ENCODE assay signal across 8 cellular contexts in genomic region chr1:43980255-43981134, GRCh38. TPM values are rescaled to one million over a fixed set of nuclear protein-coding genes. Genes with fewer than 3 reads are reported as not detected.
DNase-seq lines count a peak whose midpoint lies in the region; ATAC-seq, FAIRE-seq and TF ChIP-seq lines count a peak whose summit lies in the region.

No MANE protein-coding gene starts in this region.

- H3K27ac ChIP-seq in BLaER1 treated with 17β-estradiol and CSF1 and Interleukin-3, amounts not matched to agents 10 nM and 100 nM = peak overlapping the region in 8 of 11 experiments; percentile 84 to 94 (median 89); a peak in 16 of 22 replicates
- no peak overlapping the region for H3K27ac ChIP-seq in MM.1S (ENCODE audit: low read length)

- H3K4me1 Mint-ChIP-seq in natural killer cell treated with Interleukin-12 subunit alpha and Interleukin-12 subunit beta and Interleukin-15 and Interleukin-18, amount 100 ng/mL, for 72 hours (ENCODE audit: low read depth in 2 of 2) = peaks cover 37 to 38% of the 10 kb centered on the region in 2 donors

- H3K9me3 ChIP-seq in BLaER1 treated with 17β-estradiol and CSF1 and Interleukin-3, amounts not matched to agents 10 nM and 100 nM (replicated peaks in 1 of 11) = no peaks in the 10 kb centered on the region
- no peaks in the 10 kb centered on the region for H3K9me3 ChIP-seq in MM.1S (replicated peaks; ENCODE audit: insufficient read depth, low read length)

- peaks cover 33 to 71% (median 60%) of the 10 kb centered on the region in 11 experiments for H3K36me3 ChIP-seq in BLaER1 treated with 17β-estradiol and CSF1 and Interleukin-3, amounts not matched to agents 10 nM and 100 nM
- H3K36me3 ChIP-seq in MM.1S (replicated peaks; ENCODE audit: insufficient read depth, low read length) = 0 out of 2 replicates have a peak, but pooled peaks cover 3% of the 10 kb centered on the region

- peak overlapping the region; percentile 89 to 100 (median 98) for H3K4me2 ChIP-seq in BLaER1 treated with 17β-estradiol and CSF1 and Interleukin-3, amounts not matched to agents 10 nM and 100 nM
- peak overlapping the region; percentile 93 for H3K4me2 ChIP-seq in MM.1S (ENCODE audit: low read depth, low read length)

- peak overlapping the region; percentile 93 for H3K4me3 Mint-ChIP-seq in natural killer cell treated with Interleukin-12 subunit alpha and Interleukin-12 subunit beta and Interleukin-15 and Interleukin-18, amount 100 ng/mL, for 72 hours

- H2AFZ ChIP-seq in MM.1S (ENCODE audit: low read length) = no peak overlapping the region; the same call in 1 of the 2 replicates

- H3K9me3 Mint-ChIP-seq in natural killer cell treated with Interleukin-12 subunit alpha and Interleukin-12 subunit beta and Interleukin-15 and Interleukin-18, amount 100 ng/mL, for 72 hours = no peaks in the 10 kb centered on the region

- DNase-seq in MM.1S (no peak), choroid plexus epithelial cell (ENCODE audit: low read depth) (peak; percentile 49), dedifferentiated amniotic fluid mesenchymal stem cell (ENCODE audit: extremely low spot score) (no peak), GM12892 (ENCODE audit: insufficient read length) (no peak)
- DNase-seq in natural killer cell treated with Interleukin-12 subunit alpha and Interleukin-12 subunit beta and Interleukin-15 and Interleukin-18, amount 100 ng/mL, for 72 hours (ENCODE audit: low spot score) = no peak

- H3K9ac ChIP-seq in BLaER1 treated with 17β-estradiol and CSF1 and Interleukin-3, amounts not matched to agents 10 nM and 100 nM = peak overlapping the region; percentile 84 to 100 (median 99); a peak in 21 of 22 replicates
- peak overlapping the region; percentile 67; the same call in 1 of the 2 replicates for H3K9ac ChIP-seq in MM.1S (ENCODE audit: low read length)

- peaks cover 43% of the 10 kb centered on the region for H3K79me2 ChIP-seq in MM.1S (ENCODE audit: low read length)

- no peaks in the 10 kb centered on the region for H3K27me3 Mint-ChIP-seq in natural killer cell treated with Interleukin-12 subunit alpha and Interleukin-12 subunit beta and Interleukin-15 and Interleukin-18, amount 100 ng/mL, for 72 hours

- peaks cover 13% of the 10 kb centered on the region; the same call in 1 of the 2 replicates for H3F3A ChIP-seq in MM.1S (ENCODE audit: insufficient read depth, low read length)

- H3K27me3 ChIP-seq in BLaER1 treated with 17β-estradiol and CSF1 and Interleukin-3, amounts not matched to agents 10 nM and 100 nM = no peaks in the 10 kb centered on the region
- H3K27me3 ChIP-seq in MM.1S (replicated peaks; ENCODE audit: insufficient read depth, low read length) = no peaks in the 10 kb centered on the region

- no peaks in the 10 kb centered on the region for H3K9me2 ChIP-seq in MM.1S (replicated peaks; ENCODE audit: insufficient read depth, low read length)

- peaks cover 47 to 74% (median 66%) of the 10 kb centered on the region in 10 experiments for H3K4me1 ChIP-seq in BLaER1 treated with 17β-estradiol and CSF1 and Interleukin-3, amounts not matched to agents 10 nM and 100 nM
- H3K4me1 ChIP-seq in MM.1S (ENCODE audit: low read length) = peaks cover 25% of the 10 kb centered on the region

- TF ChIP-seq POLR2A in GM12892 (IDR thresholded peaks at IDR 0.05; ENCODE audit: low read depth, low read length) = no peak

- no peak for FAIRE-seq in GM12892 (lab: Jason Lieb, UNC)

- no peak for TF ChIP-seq CTCF in MM.1S (IDR thresholded peaks at IDR 0.05; ENCODE audit: low read length)
- TF ChIP-seq CTCF in choroid plexus epithelial cell (conservative IDR thresholded peaks at IDR 0.05; ENCODE audit: low read depth, low read length) = no peak

- H4K20me1 ChIP-seq in BLaER1 treated with 17β-estradiol and CSF1 and Interleukin-3, amounts not matched to agents 10 nM and 100 nM = peaks cover 34 to 84% (median 64%) of the 10 kb centered on the region in 11 experiments
- peaks cover 4% of the 10 kb centered on the region; the same call in 1 of the 2 replicates for H4K20me1 ChIP-seq in MM.1S (ENCODE audit: insufficient read depth, low read length)

- H3K4me3 ChIP-seq in BLaER1 treated with 17β-estradiol and CSF1 and Interleukin-3, amounts not matched to agents 10 nM and 100 nM = peak overlapping the region; percentile 75 to 100 (median 96)
- H3K4me3 ChIP-seq in MM.1S (ENCODE audit: low read length) (peak overlapping the region; percentile 71), choroid plexus epithelial cell (ENCODE audit: low read depth, low read length) (peak overlapping the region; percentile 66)

- ATAC-seq in natural killer cell treated with Interleukin-12 subunit alpha and Interleukin-12 subunit beta and Interleukin-15 and Interleukin-18, amount 100 ng/mL, for 72 hours = no peak
- ATAC-seq in HG03135 (IDR thresholded peaks at IDR 0.05; ENCODE audit: unreplicated experiment) = no peak
- no peak for ATAC-seq in HG02588 (IDR thresholded peaks at IDR 0.05; ENCODE audit: unreplicated experiment)

- H3K36me3 Mint-ChIP-seq in natural killer cell treated with Interleukin-12 subunit alpha and Interleukin-12 subunit beta and Interleukin-15 and Interleukin-18, amount 100 ng/mL, for 72 hours = peaks cover 24% of the 10 kb centered on the region

- peak overlapping the region; percentile 33 to 59 for H3K27ac Mint-ChIP-seq in natural killer cell treated with Interleukin-12 subunit alpha and Interleukin-12 subunit beta and Interleukin-15 and Interleukin-18, amount 100 ng/mL, for 72 hours

RNA-seq across cellular contexts. Expression of gene B4GALT2, which starts 1.5 kb away (rescaled TPM):
- 10 to 100 TPM; 12.8 to 48.6 TPM for total RNA-seq in natural killer cell treated with Interleukin-12 subunit alpha and Interleukin-12 subunit beta and Interleukin-15 and Interleukin-18, amount 100 ng/mL, for 72 hours
- polyA plus RNA-seq in GM12892 (2012; ENCODE audit: missing spikeins) = 19.9 TPM

RNA-seq across cellular contexts. Expression of gene ATP6V0B, which starts 5.7 kb away (rescaled TPM):
- total RNA-seq in natural killer cell treated with Interleukin-12 subunit alpha and Interleukin-12 subunit beta and Interleukin-15 and Interleukin-18, amount 100 ng/mL, for 72 hours = 100 to 1,000 TPM; 161 to 203 TPM
- 78.4 TPM for polyA plus RNA-seq in GM12892 (2012; ENCODE audit: missing spikeins)

RNA-seq across cellular contexts. Expression of gene DPH2, which starts 10.7 kb away (rescaled TPM):
- total RNA-seq in natural killer cell treated with Interleukin-12 subunit alpha and Interleukin-12 subunit beta and Interleukin-15 and Interleukin-18, amount 100 ng/mL, for 72 hours = 10 to 100 TPM; 37.4 to 93.8 TPM
- polyA plus RNA-seq in GM12892 (2012; ENCODE audit: missing spikeins) = 23.4 TPM

RNA-seq across cellular contexts. Expression of gene CCDC24, which starts 10.9 kb away (rescaled TPM):
- total RNA-seq in natural killer cell treated with Interleukin-12 subunit alpha and Interleukin-12 subunit beta and Interleukin-15 and Interleukin-18, amount 100 ng/mL, for 72 hours = 1 to 10 TPM; 1.8 to 2.9 TPM
- polyA plus RNA-seq in GM12892 (2012; ENCODE audit: missing spikeins) = 1.7 TPM

RNA-seq across cellular contexts. Expression of gene IPO13, which starts 33.7 kb away (rescaled TPM):
- 10 to 100 TPM; 28.4 to 43.1 TPM for total RNA-seq in natural killer cell treated with Interleukin-12 subunit alpha and Interleukin-12 subunit beta and Interleukin-15 and Interleukin-18, amount 100 ng/mL, for 72 hours
- 8.2 TPM for polyA plus RNA-seq in GM12892 (2012; ENCODE audit: missing spikeins)
